1 cellular context compared by ENCODE assay signal in the genomic region with DNA sequence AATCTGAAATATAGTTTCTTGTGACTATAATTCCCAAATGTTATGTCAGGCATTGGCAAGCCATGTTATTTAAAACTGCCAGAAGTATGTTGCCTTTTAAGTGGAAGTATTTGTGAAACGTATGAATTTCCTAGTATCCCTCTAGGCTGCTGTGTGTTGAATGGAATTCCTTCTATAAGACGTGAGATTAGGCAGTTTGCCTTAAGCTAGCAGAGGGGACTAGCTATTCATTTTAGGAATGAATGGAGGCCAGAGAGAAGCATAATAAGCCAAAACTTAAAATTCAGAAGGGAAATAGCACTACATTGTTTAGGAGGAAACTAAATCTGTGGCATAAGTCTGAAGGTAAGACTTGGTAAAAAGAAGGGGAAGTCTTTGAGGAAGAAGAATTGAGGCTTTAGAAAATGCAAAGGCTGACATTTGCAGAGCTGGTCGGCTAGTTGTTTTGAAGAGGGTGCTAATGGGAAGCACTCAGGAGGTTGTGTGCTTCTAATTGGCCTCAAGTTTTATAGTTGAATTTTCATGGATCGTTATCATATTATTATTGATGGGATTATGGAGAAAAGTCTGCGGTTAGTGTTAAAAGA.
TF ChIP-seq lines count a peak whose summit lies in the region.

No MANE protein-coding gene starts in this region.

TF ChIP-seq in GM12878, 131 proteins besides CTCF, POLR2A, EP300 and RAD21 (continued from another document):
- TF ChIP-seq, protein P1, sequence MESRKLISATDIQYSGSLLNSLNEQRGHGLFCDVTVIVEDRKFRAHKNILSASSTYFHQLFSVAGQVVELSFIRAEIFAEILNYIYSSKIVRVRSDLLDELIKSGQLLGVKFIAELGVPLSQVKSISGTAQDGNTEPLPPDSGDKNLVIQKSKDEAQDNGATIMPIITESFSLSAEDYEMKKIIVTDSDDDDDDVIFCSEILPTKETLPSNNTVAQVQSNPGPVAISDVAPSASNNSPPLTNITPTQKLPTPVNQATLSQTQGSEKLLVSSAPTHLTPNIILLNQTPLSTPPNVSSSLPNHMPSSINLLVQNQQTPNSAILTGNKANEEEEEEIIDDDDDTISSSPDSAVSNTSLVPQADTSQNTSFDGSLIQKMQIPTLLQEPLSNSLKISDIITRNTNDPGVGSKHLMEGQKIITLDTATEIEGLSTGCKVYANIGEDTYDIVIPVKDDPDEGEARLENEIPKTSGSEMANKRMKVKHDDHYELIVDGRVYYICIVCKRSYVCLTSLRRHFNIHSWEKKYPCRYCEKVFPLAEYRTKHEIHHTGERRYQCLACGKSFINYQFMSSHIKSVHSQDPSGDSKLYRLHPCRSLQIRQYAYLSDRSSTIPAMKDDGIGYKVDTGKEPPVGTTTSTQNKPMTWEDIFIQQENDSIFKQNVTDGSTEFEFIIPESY (IDR thresholded peaks at IDR 0.05), result no peak
- TF ChIP-seq ZBTB4 (CRISPR knock-in tag; IDR thresholded peaks at IDR 0.05) (no peak), ATF7 (IDR thresholded peaks at IDR 0.05; ENCODE audit: low read depth) (no peak)
